Comparison of ENCODE assay signal across 8 cellular contexts in the genomic region with DNA sequence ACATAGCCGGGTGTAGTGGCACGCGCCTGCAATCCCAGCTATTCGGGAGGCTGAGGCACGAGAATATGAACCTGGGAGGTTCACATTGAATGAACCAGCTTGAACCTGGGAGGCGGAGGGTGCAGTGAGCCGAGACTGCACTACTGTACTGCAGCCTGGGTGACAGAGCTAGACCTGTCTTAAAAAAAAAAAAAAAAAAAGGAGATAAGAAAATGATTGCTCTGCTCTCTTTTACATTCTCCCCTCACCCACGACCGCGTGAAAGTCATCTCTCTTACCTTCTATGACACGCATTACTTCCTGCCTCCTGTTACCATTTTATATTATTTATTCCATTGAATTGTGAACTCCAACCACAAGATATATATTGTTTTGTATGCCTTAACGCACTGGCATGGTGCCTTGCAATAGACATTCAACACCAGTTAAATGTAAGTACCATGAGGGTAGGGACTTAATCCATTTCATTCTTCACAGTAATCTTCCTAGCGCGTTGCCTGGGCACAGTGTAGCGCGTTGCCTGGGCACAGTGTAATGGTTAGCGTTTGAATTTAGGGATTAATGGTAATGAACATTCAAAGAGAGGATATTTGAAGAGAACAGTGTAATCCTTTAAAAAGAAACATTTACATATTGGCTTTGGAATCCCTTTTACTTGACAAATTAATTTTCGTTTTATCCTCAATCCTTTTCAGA.
A peak's percentile ranks its signal among the peaks of the same experiment; 100 is the strongest.
DNase-seq lines count a peak whose midpoint lies in the region; ATAC-seq, FAIRE-seq and TF ChIP-seq lines count a peak whose summit lies in the region.

No MANE protein-coding gene starts in this region.

- H3K9ac ChIP-seq in HUES48 (ENCODE audit: low read depth, low read length), result no peak overlapping the region

- DNase-seq in activated T-cell treated with anti-CD3 and anti-CD28 coated beads for 48 hours (ENCODE audit: low read depth), result peak; percentile 22
- no peak for DNase-seq in foreskin fibroblast
- peak in 2 of 3 experiments; percentile 27 to 31 for DNase-seq in stimulated activated CD4-positive, alpha-beta T cell treated with anti-CD3 and anti-CD28 coated beads, TNF-alpha, amount 100 ng/mL, for 4 hours (ENCODE audit: low read depth in 3 of 3)
- DNase-seq in cerebellar nuclear complex (lab: John Stamatoyannopoulos, UW), result no peak
- no peak for DNase-seq in urothelium cell line (ENCODE audit: low spot score)
- DNase-seq in GDM1 (lab: John Stamatoyannopoulos, UW), result no peak

- H3K36me3 ChIP-seq in HUES48 (ENCODE audit: control insufficient read depth, insufficient read depth, low read length), result no peaks in the 10 kb centered on the region; the same call in 1 of the 2 replicates

- H3K4me3 ChIP-seq in HUES48 (ENCODE audit: low read depth, low read length) (peak overlapping the region; percentile 96; the same call in 1 of the 2 replicates), foreskin fibroblast (ENCODE audit: low read depth in 1 of 2, low read length in 2 of 2) (peak overlapping the region; percentile 77 to 93)

- FAIRE-seq in urothelium cell line (lab: Jason Lieb, UNC), result no peak

- ATAC-seq in GM18873 (IDR thresholded peaks at IDR 0.05; ENCODE audit: low FRiP score, unreplicated experiment), result no peak

- H3K9me3 ChIP-seq in HUES48 (ENCODE audit: control insufficient read depth, insufficient read depth, low read length), result no peaks in the 10 kb centered on the region

- no peaks in the 10 kb centered on the region for H3K27me3 ChIP-seq in HUES48 (ENCODE audit: control insufficient read depth, insufficient read depth, low read length)

- peaks cover 44% of the 10 kb centered on the region for H3K4me1 ChIP-seq in HUES48 (ENCODE audit: control insufficient read depth, insufficient read depth, low read length)

- TF ChIP-seq CTCF in foreskin fibroblast (IDR thresholded peaks at IDR 0.05; ENCODE audit: low read depth, low read length), result no peak

- H3K27ac ChIP-seq in HUES48 (ENCODE audit: low read depth, low read length), result no peak overlapping the region

Comparison
In these comparisons a context has a peak if more than half of its experiments do, and no peak if none do; other contexts are left out.
1. DNase-seq: peak in activated T-cell treated with anti-CD3 and anti-CD28 coated beads for 48 hours (single experiment) and stimulated activated CD4-positive, alpha-beta T cell treated with anti-CD3 and anti-CD28 coated beads, TNF-alpha, amount 100 ng/mL, for 4 hours (2 of 3); none in foreskin fibroblast (0 of 2), cerebellar nuclear complex (0 of 2), urothelium cell line (single experiment) and GDM1 (single experiment).